In the genomic region with DNA sequence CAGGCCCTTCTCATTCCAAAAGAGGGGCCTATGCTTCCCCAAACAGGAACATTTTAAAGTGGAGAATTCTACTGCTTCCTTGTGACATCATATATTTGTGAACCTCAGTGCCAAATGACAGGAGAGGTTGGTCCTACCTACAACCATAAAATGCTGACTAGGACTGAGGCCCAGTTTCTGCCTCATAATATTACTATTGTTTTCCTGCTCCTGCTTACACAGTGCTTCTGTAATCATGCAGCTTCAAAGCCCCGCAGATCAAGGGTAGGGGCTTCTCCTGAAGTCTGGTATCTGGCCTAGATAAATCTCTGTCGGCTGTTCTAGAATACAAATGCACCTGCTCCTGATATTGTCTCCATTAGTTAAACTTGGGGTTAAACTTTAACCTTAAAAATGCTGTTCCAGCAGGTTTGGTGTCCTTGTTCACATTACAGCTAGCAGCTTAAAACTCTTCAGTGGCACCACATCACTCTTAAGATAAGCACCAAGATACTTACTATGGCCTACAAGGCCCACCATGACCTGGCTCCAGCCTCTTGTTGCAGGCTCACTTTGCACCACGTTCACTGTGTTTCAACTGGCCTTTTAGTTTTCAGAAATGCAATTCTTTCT, we compare ENCODE assay signal across 11 cellular contexts.
"Had no signal": no experiment of that assay in that cellular context is flagged by ENCODE, and none has a peak within 500 bp of the region (broad histone marks: within the 10 kb centered on the region; RNA-seq: fewer than 3 reads in every experiment).

No MANE protein-coding gene starts in this region.

- DNase-seq: activated CD4-positive, CD25-positive, alpha-beta regulatory T cell; activated T-cell treated with anti-CD3 and anti-CD28 coated beads, Interleukin-2, amount 50 U/mL, for 1 hour; erythroblast; hippocampal formation; posterior cingulate gyrus; right cardiac atrium; T-helper 17 cell; tibial artery had no signal

- H3K36me3 Mint-ChIP-seq: activated naive CD4-positive, alpha-beta T cell treated with anti-CD3 and anti-CD28 coated beads, Interleukin-2, amount 50 U/mL, for 24 hours; stimulated activated effector memory CD8-positive, alpha-beta T cell treated with anti-CD3 and anti-CD28 coated beads, Interleukin-12 subunit alpha, Interleukin-12 subunit beta, amount 100 ng/mL, for 72 hours had no signal

- H3K27me3 ChIP-seq: tibial artery had no signal

- H3K4me3 ChIP-seq: tibial artery had no signal

- H3K27me3 Mint-ChIP-seq: activated naive CD4-positive, alpha-beta T cell treated with anti-CD3 and anti-CD28 coated beads, Interleukin-2, amount 50 U/mL, for 24 hours; dendritic cell treated with granulocyte-macrophage colony-stimulating factor and Interleukin-4, amounts not matched to agents 40 ng/mL and 50 ng/mL, for 4 days; T-helper 17 cell had no signal

- H3K4me3 Mint-ChIP-seq: activated naive CD4-positive, alpha-beta T cell treated with anti-CD3 and anti-CD28 coated beads, Interleukin-2, amount 50 U/mL, for 24 hours; dendritic cell treated with granulocyte-macrophage colony-stimulating factor and Interleukin-4, amounts not matched to agents 40 ng/mL and 50 ng/mL, for 4 days; stimulated activated effector memory CD8-positive, alpha-beta T cell treated with anti-CD3 and anti-CD28 coated beads, Interleukin-12 subunit alpha, Interleukin-12 subunit beta, amount 100 ng/mL, for 72 hours; T-helper 17 cell had no signal

- H3K9me3 Mint-ChIP-seq: dendritic cell treated with granulocyte-macrophage colony-stimulating factor and Interleukin-4, amounts not matched to agents 40 ng/mL and 50 ng/mL, for 4 days had no signal

- H3K9me3 ChIP-seq: tibial artery had no signal

- H3K27ac Mint-ChIP-seq: activated naive CD4-positive, alpha-beta T cell treated with anti-CD3 and anti-CD28 coated beads, Interleukin-2, amount 50 U/mL, for 24 hours; dendritic cell treated with granulocyte-macrophage colony-stimulating factor and Interleukin-4, amounts not matched to agents 40 ng/mL and 50 ng/mL, for 4 days; stimulated activated effector memory CD8-positive, alpha-beta T cell treated with anti-CD3 and anti-CD28 coated beads, Interleukin-12 subunit alpha, Interleukin-12 subunit beta, amount 100 ng/mL, for 72 hours; T-helper 17 cell had no signal

- H3K36me3 ChIP-seq: tibial artery had no signal

- H3K4me1 ChIP-seq: tibial artery had no signal

- H3K27ac ChIP-seq: tibial artery had no signal

- ATAC-seq: right cardiac atrium; stimulated activated effector memory CD8-positive, alpha-beta T cell treated with anti-CD3 and anti-CD28 coated beads, Interleukin-12 subunit alpha, Interleukin-12 subunit beta, amount 100 ng/mL, for 72 hours; T-helper 17 cell had no signal

- H3K4me1 Mint-ChIP-seq: activated naive CD4-positive, alpha-beta T cell treated with anti-CD3 and anti-CD28 coated beads, Interleukin-2, amount 50 U/mL, for 24 hours; stimulated activated effector memory CD8-positive, alpha-beta T cell treated with anti-CD3 and anti-CD28 coated beads, Interleukin-12 subunit alpha, Interleukin-12 subunit beta, amount 100 ng/mL, for 72 hours; T-helper 17 cell had no signal
